In genomic region chrX:1153940-1154339, GRCh38 we compare ENCODE assay signal across 17 cellular contexts. TPM values are rescaled to one million over a fixed set of nuclear protein-coding genes. Genes with fewer than 3 reads are reported as not detected.
"Had no signal": no experiment of that assay in that cellular context is flagged by ENCODE, and none has a peak within 500 bp of the region (broad histone marks: within the 10 kb centered on the region; RNA-seq: fewer than 3 reads in every experiment).

No MANE protein-coding gene starts in this region.

- ATAC-seq: activated T-helper 17 cell treated with anti-CD3 and anti-CD28 coated beads, Interleukin-2, amount 50 U/mL, for 72 hours; stimulated activated naive B cell treated with anti-CD40 and anti-IgM and Interleukin-4, amounts not matched to agents 10 μg/mL and 1 μg/mL and 100 μg/mL, for 72 hours had no signal

- H3K9me3 Mint-ChIP-seq: activated T-helper 17 cell treated with anti-CD3 and anti-CD28 coated beads, Interleukin-2, amount 50 U/mL, for 72 hours; nephron progenitor cell; stimulated activated naive B cell treated with anti-CD40 and anti-IgM and Interleukin-4, amounts not matched to agents 10 μg/mL and 1 μg/mL and 100 μg/mL, for 72 hours had no signal

- H3K27ac ChIP-seq: right atrium auricular region, tibial artery, uterus had no signal

- H3K9me3 ChIP-seq: right atrium auricular region, tibial artery, uterus had no signal

- H3K4me1 Mint-ChIP-seq: activated T-helper 17 cell treated with anti-CD3 and anti-CD28 coated beads, Interleukin-2, amount 50 U/mL, for 72 hours; stimulated activated naive B cell treated with anti-CD40 and anti-IgM and Interleukin-4, amounts not matched to agents 10 μg/mL and 1 μg/mL and 100 μg/mL, for 72 hours had no signal

- DNase-seq: activated CD4-positive, alpha-beta T cell treated with anti-CD3 and anti-CD28 coated beads, Interleukin-2, amount 50 U/mL, for 1 hour; activated naive CD4-positive, alpha-beta T cell treated with Interleukin-2 at 50 U/mL for 16 hours; aorta; cortex of kidney; effector memory CD4-positive, alpha-beta T cell; foreskin melanocyte; nephron progenitor cell; occipital lobe; stimulated activated CD4-positive, alpha-beta T cell treated with anti-CD3 and anti-CD28 coated beads, Interleukin-4, amount 100 ng/mL, for 1 hour; stimulated activated naive B cell treated with anti-CD40 and anti-IgM and Interleukin-4, amounts not matched to agents 10 μg/mL and 1 μg/mL and 100 μg/mL, for 72 hours; uterus had no signal

- H3K27me3 ChIP-seq: right atrium auricular region, uterus had no signal

- H3K27ac Mint-ChIP-seq: activated T-helper 17 cell treated with anti-CD3 and anti-CD28 coated beads, Interleukin-2, amount 50 U/mL, for 72 hours; nephron progenitor cell; progenitor cell of endocrine pancreas; stimulated activated naive B cell treated with anti-CD40 and anti-IgM and Interleukin-4, amounts not matched to agents 10 μg/mL and 1 μg/mL and 100 μg/mL, for 72 hours had no signal

- H3K36me3 Mint-ChIP-seq: stimulated activated naive B cell treated with anti-CD40 and anti-IgM and Interleukin-4, amounts not matched to agents 10 μg/mL and 1 μg/mL and 100 μg/mL, for 72 hours had no signal

- H3K4me3 ChIP-seq: right atrium auricular region, tibial artery, uterus had no signal

- H3K4me1 ChIP-seq: right atrium auricular region, tibial artery, uterus had no signal

- H3K4me3 Mint-ChIP-seq: activated T-helper 17 cell treated with anti-CD3 and anti-CD28 coated beads, Interleukin-2, amount 50 U/mL, for 72 hours; nephron progenitor cell; stimulated activated naive B cell treated with anti-CD40 and anti-IgM and Interleukin-4, amounts not matched to agents 10 μg/mL and 1 μg/mL and 100 μg/mL, for 72 hours had no signal

- H3K36me3 ChIP-seq: right atrium auricular region, tibial artery, uterus had no signal

RNA-seq across cellular contexts. Expression of gene CRLF2, which starts 58.5 kb away (rescaled TPM):
- total RNA-seq: activated CD8-positive, alpha-beta memory T cell treated with anti-CD3 and anti-CD28 coated beads for 36 hours; fibroblast of lung; occipital lobe; progenitor cell of endocrine pancreas; right atrium auricular region; uterus had no signal
